2 cellular contexts compared by ENCODE assay signal in the genomic region with DNA sequence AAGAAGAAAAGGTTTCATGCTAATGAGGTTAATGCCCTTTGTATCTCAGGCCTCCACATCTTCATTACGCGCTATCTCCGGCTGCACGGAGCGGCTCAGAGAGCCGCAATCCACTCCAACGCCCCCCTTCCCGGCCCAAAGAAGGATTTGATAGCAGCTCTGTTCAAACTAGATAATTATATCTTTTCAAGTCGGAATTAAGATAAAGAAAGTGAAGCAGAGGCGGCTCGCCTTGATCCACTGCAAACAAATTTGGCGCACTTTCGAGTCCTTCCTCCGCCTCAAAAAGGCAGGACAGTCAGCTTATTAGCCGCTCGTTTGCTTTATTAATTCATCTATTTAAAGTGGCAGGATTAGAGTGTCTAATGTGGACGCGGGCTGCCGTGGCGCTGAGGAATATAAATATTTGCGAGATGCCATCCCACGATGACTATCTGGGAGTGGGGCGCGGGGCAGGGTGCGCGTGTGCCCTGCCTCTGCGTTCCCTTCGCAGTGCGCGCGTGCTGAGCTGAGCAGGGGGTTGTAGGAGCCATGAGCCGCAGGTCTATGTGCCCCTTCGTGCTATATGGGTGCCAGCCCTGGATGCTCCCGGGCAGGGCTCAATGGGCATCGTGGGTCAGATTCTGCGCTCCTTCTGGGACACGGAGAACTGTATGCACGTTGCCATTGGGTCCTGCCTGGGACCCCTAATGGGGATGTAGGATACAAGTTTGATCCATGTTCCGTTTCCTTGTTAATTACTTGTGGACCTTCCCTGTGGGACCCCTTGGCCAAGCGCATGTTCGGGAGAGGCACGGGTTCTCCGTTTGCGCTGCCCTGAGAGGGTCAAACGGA.
TF ChIP-seq lines count a peak whose summit lies in the region.

No MANE protein-coding gene starts in this region.

TF ChIP-seq in GM23338, 12 proteins besides CTCF, POLR2A, EP300 and RAD21:
- TF ChIP-seq STAT1 (IDR thresholded peaks at IDR 0.05; ENCODE audit: unreplicated experiment) (no peak), EZH2 (IDR thresholded peaks at IDR 0.05; ENCODE audit: low read depth, unreplicated experiment) (peak; percentile 48), CREB1 (CRISPR knock-in tag; IDR thresholded peaks at IDR 0.05; ENCODE audit: low read depth) (no peak), EZH2phosphoT487 (IDR thresholded peaks at IDR 0.05; ENCODE audit: unreplicated experiment) (peak; percentile 44), ZNF114 (CRISPR knock-in tag; IDR thresholded peaks at IDR 0.05) (no peak), JUNB (IDR thresholded peaks at IDR 0.05; ENCODE audit: unreplicated experiment) (no peak)
- TF ChIP-seq, protein P1, sequence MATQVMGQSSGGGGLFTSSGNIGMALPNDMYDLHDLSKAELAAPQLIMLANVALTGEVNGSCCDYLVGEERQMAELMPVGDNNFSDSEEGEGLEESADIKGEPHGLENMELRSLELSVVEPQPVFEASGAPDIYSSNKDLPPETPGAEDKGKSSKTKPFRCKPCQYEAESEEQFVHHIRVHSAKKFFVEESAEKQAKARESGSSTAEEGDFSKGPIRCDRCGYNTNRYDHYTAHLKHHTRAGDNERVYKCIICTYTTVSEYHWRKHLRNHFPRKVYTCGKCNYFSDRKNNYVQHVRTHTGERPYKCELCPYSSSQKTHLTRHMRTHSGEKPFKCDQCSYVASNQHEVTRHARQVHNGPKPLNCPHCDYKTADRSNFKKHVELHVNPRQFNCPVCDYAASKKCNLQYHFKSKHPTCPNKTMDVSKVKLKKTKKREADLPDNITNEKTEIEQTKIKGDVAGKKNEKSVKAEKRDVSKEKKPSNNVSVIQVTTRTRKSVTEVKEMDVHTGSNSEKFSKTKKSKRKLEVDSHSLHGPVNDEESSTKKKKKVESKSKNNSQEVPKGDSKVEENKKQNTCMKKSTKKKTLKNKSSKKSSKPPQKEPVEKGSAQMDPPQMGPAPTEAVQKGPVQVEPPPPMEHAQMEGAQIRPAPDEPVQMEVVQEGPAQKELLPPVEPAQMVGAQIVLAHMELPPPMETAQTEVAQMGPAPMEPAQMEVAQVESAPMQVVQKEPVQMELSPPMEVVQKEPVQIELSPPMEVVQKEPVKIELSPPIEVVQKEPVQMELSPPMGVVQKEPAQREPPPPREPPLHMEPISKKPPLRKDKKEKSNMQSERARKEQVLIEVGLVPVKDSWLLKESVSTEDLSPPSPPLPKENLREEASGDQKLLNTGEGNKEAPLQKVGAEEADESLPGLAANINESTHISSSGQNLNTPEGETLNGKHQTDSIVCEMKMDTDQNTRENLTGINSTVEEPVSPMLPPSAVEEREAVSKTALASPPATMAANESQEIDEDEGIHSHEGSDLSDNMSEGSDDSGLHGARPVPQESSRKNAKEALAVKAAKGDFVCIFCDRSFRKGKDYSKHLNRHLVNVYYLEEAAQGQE (IDR thresholded peaks at IDR 0.05; ENCODE audit: unreplicated experiment) = no peak

TF ChIP-seq in SK-N-SH, 30 proteins besides CTCF, POLR2A, EP300 and RAD21:
- no peak for TF ChIP-seq SMC3 (IDR thresholded peaks at IDR 0.05; ENCODE audit: low read depth, low read length)
- TF ChIP-seq FOXM1 (IDR thresholded peaks at IDR 0.05; ENCODE audit: low read depth) = no peak
- TF ChIP-seq RFX5 (IDR thresholded peaks at IDR 0.05; ENCODE audit: low read length) = no peak
- no peak for TF ChIP-seq FOXJ3 (CRISPR knock-in tag; IDR thresholded peaks at IDR 0.05)
- TF ChIP-seq POLR2AphosphoS5 (IDR thresholded peaks at IDR 0.05; ENCODE audit: low read depth, low read length) = no peak
TF ChIP-seq in SK-N-SH: peak in this region for 0.
